In genomic region chr2:135985018-135985825, GRCh38 we compare ENCODE assay signal across 1 cellular context.
TF ChIP-seq lines count a peak whose summit lies in the region.

Gene DARS1 (minus strand): TSS chr2:135985626. CDS start chr2:135985468, 158 bp downstream.

TF ChIP-seq in HEK293, 187 proteins besides CTCF, POLR2A, EP300 and RAD21 (continued from another document and continues in another):
- TF ChIP-seq BCL6B (tag by site-specific recombination; IDR thresholded peaks at IDR 0.05) (no peak), SALL2 (tag by site-specific recombination; IDR thresholded peaks at IDR 0.05; ENCODE audit: borderline replicate concordance) (no peak), ZNF473 (tag by site-specific recombination; IDR thresholded peaks at IDR 0.05) (no peak), ZNF707 (tag by site-specific recombination; IDR thresholded peaks at IDR 0.05) (no peak), ZIC2 (tag by site-specific recombination; IDR thresholded peaks at IDR 0.05) (peak; percentile 39; the same call in 1 of the 2 replicates), ZNF335 (tag by site-specific recombination; conservative IDR thresholded peaks at IDR 0.05) (peak; percentile 99), ZSCAN5A (tag by site-specific recombination; IDR thresholded peaks at IDR 0.05) (peak; percentile 70; the same call in 1 of the 2 replicates), ZNF19 (tag by site-specific recombination; IDR thresholded peaks at IDR 0.05; ENCODE audit: low read depth) (no peak), ZNF791 (tag by site-specific recombination; IDR thresholded peaks at IDR 0.05) (no peak), ZNF423 (tag by site-specific recombination; IDR thresholded peaks at IDR 0.05) (peak; percentile 96), MYNN (tag by site-specific recombination; IDR thresholded peaks at IDR 0.05; ENCODE audit: borderline replicate concordance) (no peak), ZNF148 (tag by site-specific recombination; IDR thresholded peaks at IDR 0.05; ENCODE audit: borderline replicate concordance) (no peak), ZNF24 (tag by site-specific recombination; IDR thresholded peaks at IDR 0.05) (no peak), ZNF214 (tag by site-specific recombination; IDR thresholded peaks at IDR 0.05; ENCODE audit: borderline replicate concordance) (no peak), ZFP3 (tag by site-specific recombination; IDR thresholded peaks at IDR 0.05; ENCODE audit: low read depth) (no peak), ZNF518A (tag by site-specific recombination; conservative IDR thresholded peaks at IDR 0.05; ENCODE audit: low read depth) (no peak; the same call in 1 of the 2 replicates), ZNF449 (tag by site-specific recombination; IDR thresholded peaks at IDR 0.05) (no peak), ZNF654 (tag by site-specific recombination; IDR thresholded peaks at IDR 0.05; ENCODE audit: low read depth) (no peak), ZSCAN16 (tag by site-specific recombination; IDR thresholded peaks at IDR 0.05) (peak; percentile 24; the same call in 1 of the 2 replicates), GLIS1 (tag by site-specific recombination; IDR thresholded peaks at IDR 0.05) (peak; percentile 20; the same call in 1 of the 2 replicates), KLF7 (tag by site-specific recombination; IDR thresholded peaks at IDR 0.05; ENCODE audit: borderline replicate concordance) (peak; percentile 39; the same call in 1 of the 2 replicates), ZFP41 (tag by site-specific recombination; IDR thresholded peaks at IDR 0.05; ENCODE audit: borderline replicate concordance) (no peak), OVOL3 (tag by site-specific recombination; IDR thresholded peaks at IDR 0.05) (no peak), ZBTB11 (tag by site-specific recombination; conservative IDR thresholded peaks at IDR 0.05; ENCODE audit: low read depth) (peak; percentile 93), ZNF223 (tag by site-specific recombination; IDR thresholded peaks at IDR 0.05) (no peak), ZBTB44 (tag by site-specific recombination; IDR thresholded peaks at IDR 0.05) (no peak), ZNF362 (tag by site-specific recombination; IDR thresholded peaks at IDR 0.05) (no peak), ZNF624 (tag by site-specific recombination; IDR thresholded peaks at IDR 0.05) (no peak), ZNF404 (tag by site-specific recombination; IDR thresholded peaks at IDR 0.05) (no peak), ZXDB (tag by site-specific recombination; IDR thresholded peaks at IDR 0.05) (peak; percentile 81; the same call in 1 of the 2 replicates), ZNF548 (tag by site-specific recombination; IDR thresholded peaks at IDR 0.05) (no peak), ZNF16 (tag by site-specific recombination; IDR thresholded peaks at IDR 0.05; ENCODE audit: low read depth) (no peak), ZNF596 (tag by site-specific recombination; IDR thresholded peaks at IDR 0.05) (no peak), ZNF112 (tag by site-specific recombination; IDR thresholded peaks at IDR 0.05) (no peak), ZNF555 (tag by site-specific recombination; conservative IDR thresholded peaks at IDR 0.05) (no peak), PRDM4 (tag by site-specific recombination; IDR thresholded peaks at IDR 0.05) (no peak), ZNF530 (tag by site-specific recombination; IDR thresholded peaks at IDR 0.05; ENCODE audit: low read depth) (no peak), ZBTB17 (tag by site-specific recombination; IDR thresholded peaks at IDR 0.05) (0 out of 2 replicates have a peak, but pooled peaks have one; percentile 26), ZNF501 (tag by site-specific recombination; IDR thresholded peaks at IDR 0.05) (peak; percentile 73), OSR2 (tag by site-specific recombination; IDR thresholded peaks at IDR 0.05) (peak; percentile 31)
